In genomic region chr3:128782282-128783146, GRCh38 we compare ENCODE assay signal across 20 cellular contexts. TPM values are rescaled to one million over a fixed set of nuclear protein-coding genes. Genes with fewer than 3 reads are reported as not detected.
A peak's percentile ranks its signal among the peaks of the same experiment; 100 is the strongest.
DNase-seq lines count a peak whose midpoint lies in the region; ATAC-seq, FAIRE-seq and TF ChIP-seq lines count a peak whose summit lies in the region.
"Had no signal": no experiment of that assay in that cellular context is flagged by ENCODE, and none has a peak within 500 bp of the region (broad histone marks: within the 10 kb centered on the region; RNA-seq: fewer than 3 reads in every experiment).

No MANE protein-coding gene starts in this region.

- H3K27ac ChIP-seq in RWPE1 (peak overlapping the region; percentile 21; the same call in 1 of the 2 replicates), small intestine (ENCODE audit: low read depth in 1 of 2, low read length in 1 of 2) (peak overlapping the region; percentile 6 to 65)
- H3K27ac ChIP-seq: esophagus muscularis mucosa, vagina had no signal

- POLR2A ChIA-PET in RWPE1 (lab: Yijun Ruan, JAX; ENCODE audit: low non-redundant PET), result no interaction called here

- no peak for FAIRE-seq in small intestine (lab: Jason Lieb, UNC)
- FAIRE-seq: D721Med, HTR-8/SVneo, TTC549 had no signal

- no peaks in the 10 kb centered on the region for H3K27me3 ChIP-seq in small intestine (ENCODE audit: control insufficient read depth in 2 of 2, insufficient read depth in 2 of 2, low read length in 2 of 2)
- H3K27me3 ChIP-seq: esophagus muscularis mucosa, stomach, vagina had no signal

- H3K4me1 Mint-ChIP-seq in activated naive CD4-positive, alpha-beta T cell treated with anti-CD3 and anti-CD28 coated beads for 36 hours (ENCODE audit: low read depth), result peaks cover 94% of the 10 kb centered on the region
- peaks cover 67% of the 10 kb centered on the region for H3K4me1 Mint-ChIP-seq in activated naive CD4-positive, alpha-beta T cell treated with anti-CD3 and anti-CD28 coated beads, Interleukin-2, amount 10 ng/mL, durations not matched to agents 7 days and 5 days

- no peak overlapping the region for H3K4me3 Mint-ChIP-seq in activated naive CD4-positive, alpha-beta T cell treated with anti-CD3 and anti-CD28 coated beads for 36 hours
- H3K4me3 Mint-ChIP-seq in activated naive CD4-positive, alpha-beta T cell treated with anti-CD3 and anti-CD28 coated beads, Interleukin-2, amount 10 ng/mL, durations not matched to agents 7 days and 5 days, result no peak overlapping the region
- H3K4me3 Mint-ChIP-seq: nephron had no signal

- H3K36me3 ChIP-seq in small intestine (ENCODE audit: control insufficient read depth in 2 of 2, insufficient read depth in 2 of 2, low read length in 2 of 2), result no peaks in the 10 kb centered on the region
- H3K36me3 ChIP-seq: esophagus muscularis mucosa, stomach, vagina had no signal

- TF ChIP-seq CTCF in RWPE1 (conservative IDR thresholded peaks at IDR 0.05; ENCODE audit: low read depth), result no peak

- H3K36me3 Mint-ChIP-seq in activated naive CD4-positive, alpha-beta T cell treated with anti-CD3 and anti-CD28 coated beads for 36 hours (ENCODE audit: low read depth), result peaks cover 3% of the 10 kb centered on the region
- peaks cover 6% of the 10 kb centered on the region for H3K36me3 Mint-ChIP-seq in activated naive CD4-positive, alpha-beta T cell treated with anti-CD3 and anti-CD28 coated beads, Interleukin-2, amount 10 ng/mL, durations not matched to agents 7 days and 5 days

- DNase-seq in activated naive CD4-positive, alpha-beta T cell treated with anti-CD3 and anti-CD28 coated beads for 36 hours, result no peak
- DNase-seq in activated naive CD4-positive, alpha-beta T cell treated with anti-CD3 and anti-CD28 coated beads, Interleukin-2, amount 10 ng/mL, durations not matched to agents 7 days and 5 days, result no peak
- DNase-seq in RWPE1 (ENCODE audit: low spot score) (no peak), left colon (no peak), small intestine (peak; percentile 82), NCI-H2227 (lab: John Stamatoyannopoulos, UW; ENCODE audit: unreplicated experiment) (no peak), SIG-M5 treated with dmso at 0.1 percent for 504 hours (lab: John Stamatoyannopoulos, UW; ENCODE audit: unreplicated experiment) (no peak), dermis blood vessel endothelial cell (no peak)
- DNase-seq: activated effector memory CD4-positive, alpha-beta T cell treated with anti-CD3 and anti-CD28 coated beads, Interleukin-2, amount 50 U/mL, for 16 hours; NCI-H1436; NCI-H2171; stomach had no signal

- H3K9me3 Mint-ChIP-seq in activated naive CD4-positive, alpha-beta T cell treated with anti-CD3 and anti-CD28 coated beads for 36 hours, result no peaks in the 10 kb centered on the region
- H3K9me3 Mint-ChIP-seq in activated naive CD4-positive, alpha-beta T cell treated with anti-CD3 and anti-CD28 coated beads, Interleukin-2, amount 10 ng/mL, durations not matched to agents 7 days and 5 days, result no peaks in the 10 kb centered on the region
- H3K9me3 Mint-ChIP-seq: nephron had no signal

- no peak overlapping the region for H3K4me3 ChIP-seq in small intestine (ENCODE audit: low read depth in 1 of 2, low read length in 2 of 2)
- H3K4me3 ChIP-seq: esophagus muscularis mucosa, lung, stomach, vagina had no signal

- H3K9me3 ChIP-seq in small intestine (ENCODE audit: control insufficient read depth, low read depth), result no peaks in the 10 kb centered on the region
- H3K9me3 ChIP-seq: esophagus muscularis mucosa, stomach, vagina had no signal

- 55 to 73% (median 64%) methylated on average over 5 of the region's 5 CpGs for WGBS in small intestine, 3 donors

- H3K4me1 ChIP-seq in small intestine (ENCODE audit: control insufficient read depth in 2 of 2, insufficient read depth in 1 of 2, low read depth in 1 of 2, low read length in 1 of 2), result peaks cover 21 to 24% of the 10 kb centered on the region in 2 donors

- CTCF ChIA-PET in activated naive CD4-positive, alpha-beta T cell treated with anti-CD3 and anti-CD28 coated beads for 36 hours (lab: Charles Lee), result interaction anchor here (1.6 to 2.2 kb wide), 3 partner anchors 12 to 101 kb away, joined by 6 to 10 read pairs (median 7); no protein-coding TSS in a partner anchor
- CTCF ChIA-PET in activated naive CD4-positive, alpha-beta T cell treated with anti-CD3 and anti-CD28 coated beads, Interleukin-2, amount 10 ng/mL, durations not matched to agents 7 days and 5 days (lab: Charles Lee), result interaction anchor here (1.3 to 1.4 kb wide), 2 partner anchors 12 to 63 kb away, joined by 3 to 4 read pairs; no protein-coding TSS in a partner anchor
- CTCF ChIA-PET in RWPE1 (lab: Yijun Ruan, JAX), result no interaction called here

- H3K27me3 Mint-ChIP-seq in activated naive CD4-positive, alpha-beta T cell treated with anti-CD3 and anti-CD28 coated beads for 36 hours (ENCODE audit: low read depth), result no peaks in the 10 kb centered on the region
- no peaks in the 10 kb centered on the region for H3K27me3 Mint-ChIP-seq in activated naive CD4-positive, alpha-beta T cell treated with anti-CD3 and anti-CD28 coated beads, Interleukin-2, amount 10 ng/mL, durations not matched to agents 7 days and 5 days

- intact Hi-C loops in activated naive CD4-positive, alpha-beta T cell treated with anti-CD3 and anti-CD28 coated beads for 36 hours (cut with micrococcal nuclease), result no loop called here
- intact Hi-C loops in left colon (cut with DNase I, micrococcal nuclease), result no loop called here

- ATAC-seq in left colon, result peak; percentile 89
- ATAC-seq: Panc1 had no signal

- peak overlapping the region; percentile 44 for H3K27ac Mint-ChIP-seq in activated naive CD4-positive, alpha-beta T cell treated with anti-CD3 and anti-CD28 coated beads for 36 hours
- no peak overlapping the region for H3K27ac Mint-ChIP-seq in activated naive CD4-positive, alpha-beta T cell treated with anti-CD3 and anti-CD28 coated beads, Interleukin-2, amount 10 ng/mL, durations not matched to agents 7 days and 5 days

RNA-seq across cellular contexts. Expression of gene RAB7A, which starts 56.5 kb away (rescaled TPM):
- 100 to 1,000 TPM; 222 to 228 TPM for total RNA-seq in activated naive CD4-positive, alpha-beta T cell treated with anti-CD3 and anti-CD28 coated beads for 36 hours
- total RNA-seq in left colon (100 to 1,000 TPM; 254 to 307 TPM), dermis blood vessel endothelial cell (30.1 and 46.5 TPM in 2 replicates)
- polyA plus RNA-seq in small intestine, result 100 to 1,000 TPM; 141 to 167 (median 162) TPM
